1 cellular context compared by ENCODE assay signal in the genomic region with DNA sequence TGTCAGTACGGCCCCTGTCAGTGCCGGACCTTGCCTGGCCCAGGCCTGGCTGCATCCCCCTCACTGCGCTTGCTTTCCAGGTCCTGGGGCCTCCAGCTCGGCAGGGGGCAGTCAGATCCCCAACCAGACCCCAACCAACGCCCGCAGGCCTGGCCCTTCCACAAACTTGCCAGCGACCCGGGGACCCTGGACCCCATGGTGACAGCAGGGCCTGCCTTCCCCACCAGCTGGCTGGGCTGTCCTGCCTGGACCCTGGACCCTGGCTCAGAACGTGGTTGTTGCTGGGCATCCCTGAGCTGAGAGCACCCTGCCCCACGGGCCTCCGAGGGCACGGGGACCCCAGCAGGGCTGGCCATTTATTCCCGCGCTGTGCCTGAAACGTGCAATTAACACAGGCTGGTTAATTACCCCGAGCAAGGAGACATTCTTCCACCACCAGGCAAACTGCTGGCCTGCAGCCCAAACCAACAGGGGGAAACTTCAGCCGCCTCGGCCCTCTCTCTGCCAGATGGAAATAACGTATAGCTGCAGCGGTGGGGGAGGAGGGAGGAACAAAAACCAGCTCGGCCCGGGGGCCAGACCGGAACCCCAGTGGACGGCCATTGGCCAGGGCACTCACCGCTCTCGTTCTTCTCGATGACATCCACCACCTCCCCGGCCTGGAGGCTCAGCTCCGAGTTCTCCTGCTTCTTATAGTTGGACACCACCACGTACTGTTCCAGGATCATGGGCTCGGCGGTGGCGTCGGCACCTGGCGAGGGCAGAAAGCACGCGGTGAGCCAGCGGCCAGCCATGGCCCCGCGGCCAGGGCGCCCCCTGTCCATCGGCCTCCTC.
TF ChIP-seq lines count a peak whose summit lies in the region.

No MANE protein-coding gene starts in this region.

TF ChIP-seq in HepG2, 621 proteins besides CTCF, POLR2A, EP300 and RAD21 (continued from another document and continues in another):
- peak; percentile 58; the same call in 1 of the 2 replicates for TF ChIP-seq ZNF609 (CRISPR knock-in tag; IDR thresholded peaks at IDR 0.05; ENCODE audit: borderline replicate concordance)
- no peak for TF ChIP-seq ZBTB38 (CRISPR knock-in tag; IDR thresholded peaks at IDR 0.05)
- peak; percentile 33; the same call in 1 of the 2 replicates for TF ChIP-seq ERF (CRISPR knock-in tag; IDR thresholded peaks at IDR 0.05)
- no peak for TF ChIP-seq GTF2F1 (IDR thresholded peaks at IDR 0.05; ENCODE audit: low read length)
- 0 out of 2 replicates have a peak, but pooled peaks have one; percentile 17 for TF ChIP-seq REL (CRISPR knock-in tag; conservative IDR thresholded peaks at IDR 0.05)
- TF ChIP-seq ATF7-NPFF (CRISPR knock-in tag; IDR thresholded peaks at IDR 0.05; ENCODE audit: low read depth) = no peak
- no peak for TF ChIP-seq TP53 (CRISPR knock-in tag; conservative IDR thresholded peaks at IDR 0.05)
- 0 out of 2 replicates have a peak, but pooled peaks have one; percentile 37 for TF ChIP-seq KLF13 (CRISPR knock-in tag; IDR thresholded peaks at IDR 0.05)
- peak; percentile 90 for TF ChIP-seq SAP130 (CRISPR knock-in tag; IDR thresholded peaks at IDR 0.05; ENCODE audit: low read depth)
- TF ChIP-seq, protein P1, sequence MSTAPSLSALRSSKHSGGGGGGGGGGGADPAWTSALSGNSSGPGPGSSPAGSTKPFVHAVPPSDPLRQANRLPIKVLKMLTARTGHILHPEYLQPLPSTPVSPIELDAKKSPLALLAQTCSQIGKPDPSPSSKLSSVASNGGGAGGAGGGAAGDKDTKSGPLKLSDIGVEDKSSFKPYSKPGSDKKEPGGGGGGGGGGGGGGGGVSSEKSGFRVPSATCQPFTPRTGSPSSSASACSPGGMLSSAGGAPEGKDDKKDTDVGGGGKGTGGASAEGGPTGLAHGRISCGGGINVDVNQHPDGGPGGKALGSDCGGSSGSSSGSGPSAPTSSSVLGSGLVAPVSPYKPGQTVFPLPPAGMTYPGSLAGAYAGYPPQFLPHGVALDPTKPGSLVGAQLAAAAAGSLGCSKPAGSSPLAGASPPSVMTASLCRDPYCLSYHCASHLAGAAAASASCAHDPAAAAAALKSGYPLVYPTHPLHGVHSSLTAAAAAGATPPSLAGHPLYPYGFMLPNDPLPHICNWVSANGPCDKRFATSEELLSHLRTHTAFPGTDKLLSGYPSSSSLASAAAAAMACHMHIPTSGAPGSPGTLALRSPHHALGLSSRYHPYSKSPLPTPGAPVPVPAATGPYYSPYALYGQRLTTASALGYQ (CRISPR knock-in tag; IDR thresholded peaks at IDR 0.05) = no peak
- TF ChIP-seq ZNF619 (CRISPR knock-in tag; IDR thresholded peaks at IDR 0.05) = peak; percentile 46; the same call in 1 of the 2 replicates
- TF ChIP-seq RBM22 (optimal IDR thresholded peaks at IDR 0.05; ENCODE audit: low read length) = no peak
- 0 out of 2 replicates have a peak, but pooled peaks have one; percentile 11 for TF ChIP-seq FOXA3 (CRISPR knock-in tag; IDR thresholded peaks at IDR 0.05)
- 0 out of 2 replicates have a peak, but pooled peaks have one; percentile 20 for TF ChIP-seq ZNF724P (CRISPR knock-in tag; IDR thresholded peaks at IDR 0.05; ENCODE audit: borderline replicate concordance)
- peak; percentile 31 for TF ChIP-seq TAF1 (CRISPR knock-in tag; IDR thresholded peaks at IDR 0.05)
- peak; percentile 30; the same call in 1 of the 2 replicates for TF ChIP-seq PHF20 (CRISPR knock-in tag; IDR thresholded peaks at IDR 0.05)
- TF ChIP-seq, protein P2, sequence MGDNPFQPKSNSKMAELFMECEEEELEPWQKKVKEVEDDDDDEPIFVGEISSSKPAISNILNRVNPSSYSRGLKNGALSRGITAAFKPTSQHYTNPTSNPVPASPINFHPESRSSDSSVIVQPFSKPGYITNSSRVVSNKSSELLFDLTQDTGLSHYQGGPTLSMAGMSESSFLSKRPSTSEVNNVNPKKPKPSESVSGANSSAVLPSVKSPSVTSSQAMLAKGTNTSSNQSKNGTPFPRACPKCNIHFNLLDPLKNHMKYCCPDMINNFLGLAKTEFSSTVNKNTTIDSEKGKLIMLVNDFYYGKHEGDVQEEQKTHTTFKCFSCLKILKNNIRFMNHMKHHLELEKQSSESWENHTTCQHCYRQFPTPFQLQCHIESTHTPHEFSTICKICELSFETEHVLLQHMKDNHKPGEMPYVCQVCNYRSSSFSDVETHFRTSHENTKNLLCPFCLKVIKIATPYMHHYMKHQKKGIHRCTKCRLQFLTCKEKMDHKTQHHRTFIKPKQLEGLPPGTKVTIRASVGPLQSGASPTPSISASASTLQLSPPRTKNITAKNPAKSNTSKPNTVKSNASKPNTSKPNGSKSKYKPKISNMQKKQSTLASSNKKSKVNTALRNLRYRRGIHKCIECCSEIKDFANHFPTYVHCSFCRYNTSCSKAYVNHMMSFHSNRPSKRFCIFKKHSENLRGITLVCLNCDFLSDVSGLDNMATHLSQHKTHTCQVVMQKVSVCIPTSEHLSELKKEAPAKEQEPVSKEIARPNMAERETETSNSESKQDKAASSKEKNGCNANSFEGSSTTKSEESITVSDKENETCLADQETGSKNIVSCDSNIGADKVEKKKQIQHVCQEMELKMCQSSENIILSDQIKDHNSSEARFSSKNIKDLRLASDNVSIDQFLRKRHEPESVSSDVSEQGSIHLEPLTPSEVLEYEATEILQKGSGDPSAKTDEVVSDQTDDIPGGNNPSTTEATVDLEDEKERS (CRISPR knock-in tag; IDR thresholded peaks at IDR 0.05) = no peak
- no peak for TF ChIP-seq MTF1 (CRISPR knock-in tag; IDR thresholded peaks at IDR 0.05)
- TF ChIP-seq PHF5A (CRISPR knock-in tag; IDR thresholded peaks at IDR 0.05; ENCODE audit: low read depth, unreplicated experiment) = no peak
- TF ChIP-seq ZNF691 (CRISPR knock-in tag; IDR thresholded peaks at IDR 0.05; ENCODE audit: borderline replicate concordance, low read depth) = peak; percentile 49; the same call in 1 of the 2 replicates
- TF ChIP-seq NFKB2 (CRISPR knock-in tag; IDR thresholded peaks at IDR 0.05; ENCODE audit: borderline replicate concordance) = peak; percentile 84
- no peak; the same call in 1 of the 2 replicates for TF ChIP-seq ZNF160 (CRISPR knock-in tag; IDR thresholded peaks at IDR 0.05)
- peak; percentile 31; the same call in 1 of the 2 replicates for TF ChIP-seq FOXJ3 (CRISPR knock-in tag; IDR thresholded peaks at IDR 0.05; ENCODE audit: borderline replicate concordance)
- TF ChIP-seq HBP1 (CRISPR knock-in tag; IDR thresholded peaks at IDR 0.05; ENCODE audit: low read depth) = no peak
- no peak for TF ChIP-seq MAFF (IDR thresholded peaks at IDR 0.05; ENCODE audit: low read depth, low read length)
- TF ChIP-seq ZNF607 (CRISPR knock-in tag; IDR thresholded peaks at IDR 0.05; ENCODE audit: borderline replicate concordance) = no peak; the same call in 1 of the 2 replicates
- peak; percentile 93 for TF ChIP-seq HDAC1 (CRISPR knock-in tag; IDR thresholded peaks at IDR 0.05)
- TF ChIP-seq ZNF781 (CRISPR knock-in tag; IDR thresholded peaks at IDR 0.05; ENCODE audit: borderline replicate concordance, not compliant biosample characterization) = no peak
- no peak for TF ChIP-seq SNRNP70 (IDR thresholded peaks at IDR 0.05; ENCODE audit: low read depth, low read length)
- TF ChIP-seq ZBTB34 (CRISPR knock-in tag; IDR thresholded peaks at IDR 0.05) = no peak
- TF ChIP-seq, protein P3, sequence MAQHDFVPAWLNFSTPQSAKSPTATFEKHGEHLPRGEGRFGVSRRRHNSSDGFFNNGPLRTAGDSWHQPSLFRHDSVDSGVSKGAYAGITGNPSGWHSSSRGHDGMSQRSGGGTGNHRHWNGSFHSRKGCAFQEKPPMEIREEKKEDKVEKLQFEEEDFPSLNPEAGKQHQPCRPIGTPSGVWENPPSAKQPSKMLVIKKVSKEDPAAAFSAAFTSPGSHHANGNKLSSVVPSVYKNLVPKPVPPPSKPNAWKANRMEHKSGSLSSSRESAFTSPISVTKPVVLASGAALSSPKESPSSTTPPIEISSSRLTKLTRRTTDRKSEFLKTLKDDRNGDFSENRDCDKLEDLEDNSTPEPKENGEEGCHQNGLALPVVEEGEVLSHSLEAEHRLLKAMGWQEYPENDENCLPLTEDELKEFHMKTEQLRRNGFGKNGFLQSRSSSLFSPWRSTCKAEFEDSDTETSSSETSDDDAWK (CRISPR knock-in tag; IDR thresholded peaks at IDR 0.05) = no peak
- TF ChIP-seq NFE2L2 (IDR thresholded peaks at IDR 0.05; ENCODE audit: low read length) = no peak
- TF ChIP-seq KDM5A (IDR thresholded peaks at IDR 0.05; ENCODE audit: borderline replicate concordance, low read length) = no peak
- no peak for TF ChIP-seq ZIK1 (CRISPR knock-in tag; IDR thresholded peaks at IDR 0.05; ENCODE audit: borderline replicate concordance, low read depth)
- peak; percentile 63 for TF ChIP-seq HMGXB3 (CRISPR knock-in tag; IDR thresholded peaks at IDR 0.05; ENCODE audit: borderline replicate concordance)
- no peak for TF ChIP-seq ZNF30 (CRISPR knock-in tag; IDR thresholded peaks at IDR 0.05)
